ENCODE assay signal across 8 cellular contexts in genomic region chr6:34238507-34239239, GRCh38. TPM values are rescaled to one million over a fixed set of nuclear protein-coding genes. Genes with fewer than 3 reads are reported as not detected.
DNase-seq lines count a peak whose midpoint lies in the region; ATAC-seq and TF ChIP-seq lines count a peak whose summit lies in the region.

No MANE protein-coding gene starts in this region.

- no peak for TF ChIP-seq CTCF in GM10266 (IDR thresholded peaks at IDR 0.05; ENCODE audit: control insufficient read depth, insufficient read depth, low read depth, missing control alignments)
- TF ChIP-seq CTCF in endothelial cell (IDR thresholded peaks at IDR 0.05; ENCODE audit: unreplicated experiment): no peak
- no peak for TF ChIP-seq CTCF in progenitor cell of endocrine pancreas (IDR thresholded peaks at IDR 0.05; ENCODE audit: unreplicated experiment)

- DNase-seq in GM10266 (ENCODE audit: extremely low spot score) (peak; percentile 35), NCI-H446 treated with DMSO at 0.1 percent for 48 hours (lab: John Stamatoyannopoulos, UW) (peak; percentile 40), endothelial cell (ENCODE audit: low spot score) (no peak), progenitor cell of endocrine pancreas (ENCODE audit: low spot score, unreplicated experiment) (no peak), NCI-H2196 treated with DMSO at 0.1 percent for 48 hours (lab: John Stamatoyannopoulos, UW; ENCODE audit: unreplicated experiment) (no peak)
- DNase-seq in stimulated activated CD4-positive, alpha-beta T cell treated with anti-CD3 and anti-CD28 coated beads, Interleukin-2, amount 100 ng/mL, for 48 hours: no peak

- peaks cover 18% of the 10 kb centered on the region for H3K27me3 Mint-ChIP-seq in endothelial cell (ENCODE audit: unreplicated experiment)
- H3K27me3 Mint-ChIP-seq in progenitor cell of endocrine pancreas: no peaks in the 10 kb centered on the region

- H3K4me3 Mint-ChIP-seq in endothelial cell (ENCODE audit: unreplicated experiment) (peak overlapping the region; percentile 88), progenitor cell of endocrine pancreas (ENCODE audit: low read depth) (peak overlapping the region; percentile 85)

- no peak for ATAC-seq in HG03354 (IDR thresholded peaks at IDR 0.05; ENCODE audit: poor library complexity, severe bottlenecking, unreplicated experiment)
- ATAC-seq in HG03460 (IDR thresholded peaks at IDR 0.05; ENCODE audit: unreplicated experiment): no peak

- H3K36me3 Mint-ChIP-seq in endothelial cell (ENCODE audit: low read depth, unreplicated experiment) (peaks cover 23% of the 10 kb centered on the region), progenitor cell of endocrine pancreas (ENCODE audit: insufficient read depth) (peaks cover 21% of the 10 kb centered on the region)

- H3K9me3 Mint-ChIP-seq in endothelial cell (ENCODE audit: unreplicated experiment) (no peaks in the 10 kb centered on the region), progenitor cell of endocrine pancreas (ENCODE audit: low read depth) (no peaks in the 10 kb centered on the region)

- H3K4me1 Mint-ChIP-seq in endothelial cell (ENCODE audit: unreplicated experiment) (peaks cover 21% of the 10 kb centered on the region), progenitor cell of endocrine pancreas (ENCODE audit: low read depth) (peaks cover 27% of the 10 kb centered on the region)

- peak overlapping the region; percentile 46 for H3K27ac Mint-ChIP-seq in endothelial cell (ENCODE audit: unreplicated experiment)
- peak overlapping the region; percentile 89 for H3K27ac Mint-ChIP-seq in progenitor cell of endocrine pancreas

RNA-seq across cellular contexts. Expression of gene HMGA1, which starts 2.0 kb away (rescaled TPM):
- total RNA-seq in endothelial cell (ENCODE audit: unreplicated experiment) (528 TPM), progenitor cell of endocrine pancreas (748 and 769 TPM in 2 replicates)

RNA-seq across cellular contexts. Expression of gene SMIM29, which starts 10.1 kb away (rescaled TPM):
- total RNA-seq in endothelial cell (ENCODE audit: unreplicated experiment) (44.3 TPM), progenitor cell of endocrine pancreas (5.1 and 5.3 TPM in 2 replicates)

Comparison
In these comparisons a context has a peak if more than half of its experiments do, and no peak if none do; other contexts are left out.
1. DNase-seq: peak in GM10266 (single experiment) and NCI-H446 treated with DMSO at 0.1 percent for 48 hours (single experiment); none in endothelial cell (single experiment), progenitor cell of endocrine pancreas (single experiment), stimulated activated CD4-positive, alpha-beta T cell treated with anti-CD3 and anti-CD28 coated beads, Interleukin-2, amount 100 ng/mL, for 48 hours (0 of 2) and NCI-H2196 treated with DMSO at 0.1 percent for 48 hours (single experiment).